In the genomic region with DNA sequence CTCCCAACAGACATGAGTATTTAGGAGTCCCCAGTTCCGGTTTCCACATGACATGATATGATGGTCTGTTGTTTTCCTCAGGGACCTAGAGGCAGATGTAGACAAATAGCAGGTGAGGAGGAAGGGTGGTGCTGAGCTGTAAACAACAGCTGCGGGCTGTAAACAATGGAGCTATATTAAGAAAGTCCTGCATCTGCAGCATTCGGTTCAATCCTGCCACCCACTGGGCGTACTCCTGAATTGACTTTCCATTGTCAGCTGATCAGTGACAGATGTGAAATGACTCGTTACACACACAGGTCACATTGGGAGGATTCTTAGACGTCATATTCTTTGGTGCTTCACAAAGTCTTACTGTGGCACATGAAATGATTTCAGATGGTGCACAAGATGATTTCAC, we compare ENCODE assay signal across 9 cellular contexts. TPM values are rescaled to one million over a fixed set of nuclear protein-coding genes. Genes with fewer than 3 reads are reported as not detected.
DNase-seq lines count a peak whose midpoint lies in the region; ATAC-seq, FAIRE-seq and TF ChIP-seq lines count a peak whose summit lies in the region.
"Had no signal": no experiment of that assay in that cellular context is flagged by ENCODE, and none has a peak within 500 bp of the region (broad histone marks: within the 10 kb centered on the region; RNA-seq: fewer than 3 reads in every experiment).

No MANE protein-coding gene starts in this region.

- intact Hi-C loops in kidney (cut with DNase I): no loop called here

- peak; percentile 50 for TF ChIP-seq CTCF in kidney (IDR thresholded peaks at IDR 0.05; ENCODE audit: borderline replicate concordance, extremely low read depth, insufficient read depth)

- H3K27me3 Mint-ChIP-seq in CD8-positive, alpha-beta memory T cell: peaks cover 12 to 51% of the 10 kb centered on the region in 2 donors
- H3K27me3 Mint-ChIP-seq in activated naive CD8-positive, alpha-beta T cell treated with anti-CD3 and anti-CD28 coated beads for 36 hours: peaks cover 4% of the 10 kb centered on the region

- DNase-seq in CD8-positive, alpha-beta memory T cell: peak in 3 of 5 donors; percentile 3 to 45 (median 16)
- DNase-seq in NCI-H1694 (lab: John Stamatoyannopoulos, UW) (peak; percentile 24), kidney (no peak), kidney glomerular epithelial cell (lab: John Stamatoyannopoulos, UW) (no peak), ureter (ENCODE audit: low spot score) (no peak)
- peak; percentile 14 for DNase-seq in activated naive CD8-positive, alpha-beta T cell treated with anti-CD3 and anti-CD28 coated beads for 36 hours

- no peak for FAIRE-seq in kidney (lab: Jason Lieb, UNC)

- H3K9me3 ChIP-seq in CD8-positive, alpha-beta memory T cell (ENCODE audit: low read length): no peaks in the 10 kb centered on the region
- H3K9me3 ChIP-seq in kidney (ENCODE audit: control insufficient read depth in 1 of 2, low read length in 2 of 2): no peaks in the 10 kb centered on the region

- H3K4me1 Mint-ChIP-seq in CD8-positive, alpha-beta memory T cell: peaks cover 0 to 5% (median 0%) of the 10 kb centered on the region in 3 donors
- H3K4me1 Mint-ChIP-seq in activated naive CD8-positive, alpha-beta T cell treated with anti-CD3 and anti-CD28 coated beads for 36 hours: no peaks in the 10 kb centered on the region

- no peak overlapping the region for H3K4me3 ChIP-seq in CD8-positive, alpha-beta memory T cell (ENCODE audit: low read length)
- no peak overlapping the region for H3K4me3 ChIP-seq in kidney (ENCODE audit: low read length in 2 of 2)

- no peaks in the 10 kb centered on the region for H3K4me1 ChIP-seq in CD8-positive, alpha-beta memory T cell (ENCODE audit: insufficient read depth, low read length)
- no peaks in the 10 kb centered on the region for H3K4me1 ChIP-seq in kidney (ENCODE audit: control insufficient read depth in 1 of 2, insufficient read depth in 1 of 2, low read depth in 1 of 2, low read length in 2 of 2)

- POLR2A ChIA-PET in CD8-positive, alpha-beta memory T cell (lab: Charles Lee): no interaction called here

- H3K9me3 Mint-ChIP-seq in CD8-positive, alpha-beta memory T cell: no peaks in the 10 kb centered on the region
- H3K9me3 Mint-ChIP-seq in activated naive CD8-positive, alpha-beta T cell treated with anti-CD3 and anti-CD28 coated beads for 36 hours: no peaks in the 10 kb centered on the region

- no peaks in the 10 kb centered on the region for H3K36me3 Mint-ChIP-seq in CD8-positive, alpha-beta memory T cell
- no peaks in the 10 kb centered on the region for H3K36me3 Mint-ChIP-seq in activated naive CD8-positive, alpha-beta T cell treated with anti-CD3 and anti-CD28 coated beads for 36 hours

- H3K27ac ChIP-seq in CD8-positive, alpha-beta memory T cell (ENCODE audit: low read depth, low read length): no peak overlapping the region
- no peak overlapping the region for H3K27ac ChIP-seq in kidney (ENCODE audit: low read depth in 2 of 2, low read length in 2 of 2)

- ATAC-seq in GM18861 (IDR thresholded peaks at IDR 0.05; ENCODE audit: unreplicated experiment) (peak; percentile 99), HG02938 (IDR thresholded peaks at IDR 0.05; ENCODE audit: unreplicated experiment) (peak; percentile 96)

- H3K27ac Mint-ChIP-seq in CD8-positive, alpha-beta memory T cell: peak overlapping the region in 1 of 8 donors; percentile 51
- no peak overlapping the region for H3K27ac Mint-ChIP-seq in activated naive CD8-positive, alpha-beta T cell treated with anti-CD3 and anti-CD28 coated beads for 36 hours

- no peaks in the 10 kb centered on the region for H3K27me3 ChIP-seq in CD8-positive, alpha-beta memory T cell (ENCODE audit: insufficient read depth, low read length, poor library complexity, severe bottlenecking)

- no peak overlapping the region for H3K4me3 Mint-ChIP-seq in CD8-positive, alpha-beta memory T cell
- no peak overlapping the region for H3K4me3 Mint-ChIP-seq in activated naive CD8-positive, alpha-beta T cell treated with anti-CD3 and anti-CD28 coated beads for 36 hours

- H3K36me3 ChIP-seq in CD8-positive, alpha-beta memory T cell (ENCODE audit: insufficient read depth, low read length): no peaks in the 10 kb centered on the region
- H3K36me3 ChIP-seq in kidney (ENCODE audit: control insufficient read depth in 1 of 2, insufficient read depth in 2 of 2, low read length in 2 of 2): no peaks in the 10 kb centered on the region

- no peak overlapping the region for H3K9ac ChIP-seq in kidney (ENCODE audit: low read length in 2 of 2)

- CTCF ChIA-PET in CD8-positive, alpha-beta memory T cell (lab: Charles Lee): interaction anchor here (1.1 kb wide), 1 partner anchor 24 kb away, joined by 3 read pairs; no protein-coding TSS in a partner anchor

RNA-seq across cellular contexts. Expression of a gene that starts 26.8 kb away (rescaled TPM):
- total RNA-seq in CD8-positive, alpha-beta memory T cell: under 1 TPM; 0.27 to 0.44 TPM
- 0.35 TPM for polyA plus RNA-seq in CD8-positive, alpha-beta memory T cell
- total RNA-seq in activated naive CD8-positive, alpha-beta T cell treated with anti-CD3 and anti-CD28 coated beads for 36 hours: under 1 TPM; 0.38 to 0.43 TPM
- total RNA-seq in kidney (1.9 TPM), ureter (1.1 TPM)
- polyA plus RNA-seq in kidney (ENCODE audit: insufficient read depth, low read depth, low replicate concordance): 1.4 TPM

RNA-seq across cellular contexts. Expression of a gene that starts 30.9 kb away (rescaled TPM):
- total RNA-seq in CD8-positive, alpha-beta memory T cell: 10 to 100 TPM; 14.4 to 16.6 TPM
- polyA plus RNA-seq in CD8-positive, alpha-beta memory T cell: 12.7 TPM
- 1 to 10 TPM; 8.5 to 9.8 TPM for total RNA-seq in activated naive CD8-positive, alpha-beta T cell treated with anti-CD3 and anti-CD28 coated beads for 36 hours
- total RNA-seq in kidney (16.5 TPM), ureter (16.9 TPM)
- 4.0 TPM for polyA plus RNA-seq in kidney (ENCODE audit: insufficient read depth, low read depth, low replicate concordance)

RNA-seq across cellular contexts. Expression of a gene that starts 53.3 kb away (rescaled TPM):
- 1 to 10 TPM; 5.7 to 6.0 TPM for total RNA-seq in CD8-positive, alpha-beta memory T cell
- 4.1 TPM for polyA plus RNA-seq in CD8-positive, alpha-beta memory T cell
- 1 to 10 TPM; 4.6 to 5.4 TPM for total RNA-seq in activated naive CD8-positive, alpha-beta T cell treated with anti-CD3 and anti-CD28 coated beads for 36 hours
- total RNA-seq in kidney (13.4 TPM), ureter (11.6 TPM)
- polyA plus RNA-seq in kidney (ENCODE audit: insufficient read depth, low read depth, low replicate concordance): 49.3 TPM

RNA-seq across cellular contexts. Expression of a gene that starts 57.0 kb away (rescaled TPM):
- total RNA-seq in CD8-positive, alpha-beta memory T cell: not detected
- not detected for polyA plus RNA-seq in CD8-positive, alpha-beta memory T cell
- not detected for total RNA-seq in activated naive CD8-positive, alpha-beta T cell treated with anti-CD3 and anti-CD28 coated beads for 36 hours
- total RNA-seq in kidney: not detected
- not detected for polyA plus RNA-seq in kidney (ENCODE audit: insufficient read depth, low read depth, low replicate concordance)
- not detected for total RNA-seq in ureter
- total RNA-seq: T-helper 2 cell treated with Interferon-gamma antibody and Interleukin-4, amounts not matched to agents 100 ng/mL and 5 ng/mL, for 36 hours had no signal

Comparison
In these comparisons a context has a peak if more than half of its experiments do, and no peak if none do; other contexts are left out.
1. DNase-seq: peak in CD8-positive, alpha-beta memory T cell (3 of 5), NCI-H1694 (single experiment) and activated naive CD8-positive, alpha-beta T cell treated with anti-CD3 and anti-CD28 coated beads for 36 hours (single experiment); none in kidney (single experiment), kidney glomerular epithelial cell (single experiment) and ureter (single experiment).